ENCODE assay signal across 37 cellular contexts in genomic region chr6:38062066-38062465, GRCh38.
"Had no signal": no experiment of that assay in that cellular context is flagged by ENCODE, and none has a peak within 500 bp of the region (broad histone marks: within the 10 kb centered on the region; RNA-seq: fewer than 3 reads in every experiment).

No MANE protein-coding gene starts in this region.

- H3K4me3 Mint-ChIP-seq: activated naive CD4-positive, alpha-beta T cell treated with anti-CD3 and anti-CD28 coated beads for 36 hours; activated naive CD4-positive, alpha-beta T cell treated with anti-CD3 and anti-CD28 coated beads, Interleukin-2, amount 10 ng/mL, durations not matched to agents 7 days and 5 days; activated naive CD4-positive, alpha-beta T cell treated with anti-CD3 and anti-CD28 coated beads, Interleukin-2, amount 50 U/mL, for 24 hours; activated naive CD8-positive, alpha-beta T cell; activated naive CD8-positive, alpha-beta T cell treated with anti-CD3 and anti-CD28 coated beads for 36 hours; activated naive CD8-positive, alpha-beta T cell treated with anti-CD3 and anti-CD28 coated beads, Interleukin-2, amount 10 ng/mL, durations not matched to agents 7 days and 5 days; activated naive CD8-positive, alpha-beta T cell treated with anti-CD3 and anti-CD28 coated beads, Interleukin-2, amount 50 U/mL, for 24 hours; activated T-cell treated with anti-CD3 and anti-CD28 coated beads, Interleukin-2, amount 50 U/mL, for 24 hours; activated T-cell treated with anti-CD3 and anti-CD28 coated beads, Interleukin-2, amount 50 U/mL, for 4 hours; activated T-cell treated with anti-CD3 and anti-CD28 coated beads, Interleukin-2, amount 50 U/mL, for 72 hours; activated T-helper 1 cell treated with anti-CD3 and anti-CD28 coated beads, Interleukin-12 subunit alpha, Interleukin-12 subunit beta, Interleukin-2, Interleukin-4 antibody, amounts not matched to agents 30 ng/mL and 10 ng/mL and 1 ng/mL, durations not matched to agents 14 hours and 24 hours and 36 hours; activated T-helper 17 cell treated with anti-CD3 and anti-CD28 coated beads, Interleukin-2, amount 50 U/mL, for 72 hours; brain; central memory CD8-positive, alpha-beta T cell had no signal

- H3K27ac Mint-ChIP-seq: activated naive CD4-positive, alpha-beta T cell treated with anti-CD3 and anti-CD28 coated beads for 36 hours; activated naive CD4-positive, alpha-beta T cell treated with anti-CD3 and anti-CD28 coated beads, Interleukin-2, amount 10 ng/mL, durations not matched to agents 7 days and 5 days; activated naive CD4-positive, alpha-beta T cell treated with anti-CD3 and anti-CD28 coated beads, Interleukin-2, amount 50 U/mL, for 24 hours; activated naive CD4-positive, alpha-beta T cell treated with anti-CD3 and anti-CD28 coated beads, Interleukin-2, amount 50 U/mL, for 72 hours; activated naive CD8-positive, alpha-beta T cell; activated naive CD8-positive, alpha-beta T cell treated with anti-CD3 and anti-CD28 coated beads for 36 hours; activated naive CD8-positive, alpha-beta T cell treated with anti-CD3 and anti-CD28 coated beads, Interleukin-2, amount 10 ng/mL, durations not matched to agents 7 days and 5 days; activated naive CD8-positive, alpha-beta T cell treated with anti-CD3 and anti-CD28 coated beads, Interleukin-2, amount 50 U/mL, for 24 hours; activated T-cell treated with anti-CD3 and anti-CD28 coated beads, Interleukin-2, amount 50 U/mL, for 24 hours; activated T-cell treated with anti-CD3 and anti-CD28 coated beads, Interleukin-2, amount 50 U/mL, for 72 hours; activated T-helper 1 cell treated with anti-CD3 and anti-CD28 coated beads, Interleukin-12 subunit alpha, Interleukin-12 subunit beta, Interleukin-2, Interleukin-4 antibody, amounts not matched to agents 30 ng/mL and 10 ng/mL and 1 ng/mL, durations not matched to agents 14 hours and 24 hours and 36 hours; activated T-helper 17 cell treated with anti-CD3 and anti-CD28 coated beads, Interleukin-2, amount 50 U/mL, for 72 hours; activated T-helper 2 cell treated with anti-CD3 and anti-CD28 coated beads, Interferon-gamma antibody, Interleukin-2, Interleukin-4, amounts not matched to agents 10 μg/mL and 5 μg/mL and 100 μg/mL, durations not matched to agents 14 hours and 24 hours and 36 hours had no signal

- H3K27ac ChIP-seq: adrenal gland, ascending aorta, body of pancreas, brain microvascular endothelial cell, breast epithelium, cardiac muscle cell had no signal

- DNase-seq: activated effector memory CD4-positive, alpha-beta T cell treated with anti-CD3 and anti-CD28 coated beads, Interleukin-2, amount 50 U/mL, for 16 hours; activated effector memory CD4-positive, alpha-beta T cell treated with Interleukin-2 at 50 U/mL for 16 hours; activated gamma-delta T cell; activated gamma-delta T cell treated with Interleukin-2 at 50 U/mL for 16 hours; activated naive CD4-positive, alpha-beta T cell; activated naive CD4-positive, alpha-beta T cell treated with anti-CD3 and anti-CD28 coated beads for 36 hours; activated naive CD4-positive, alpha-beta T cell treated with anti-CD3 and anti-CD28 coated beads, Interleukin-2, amount 10 ng/mL, durations not matched to agents 7 days and 5 days; activated naive CD4-positive, alpha-beta T cell treated with anti-CD3 and anti-CD28 coated beads, Interleukin-2, amount 50 U/mL, for 16 hours; activated naive CD4-positive, alpha-beta T cell treated with Interleukin-2 at 50 U/mL for 16 hours; activated naive CD8-positive, alpha-beta T cell treated with anti-CD3 and anti-CD28 coated beads for 36 hours; activated naive CD8-positive, alpha-beta T cell treated with anti-CD3 and anti-CD28 coated beads, Interleukin-2, amount 10 ng/mL, durations not matched to agents 7 days and 5 days; activated naive CD8-positive, alpha-beta T cell treated with anti-CD3 and anti-CD28 coated beads, Interleukin-2, amount 50 U/mL, for 24 hours; activated T-cell treated with anti-CD3 and anti-CD28 coated beads, Interleukin-2, amount 50 U/mL, for 1 hour; activated T-cell treated with anti-CD3 and anti-CD28 coated beads, Interleukin-2, amount 50 U/mL, for 24 hours; activated T-cell treated with anti-CD3 and anti-CD28 coated beads, Interleukin-2, amount 50 U/mL, for 4 hours; activated T-cell treated with anti-CD3 and anti-CD28 coated beads, Interleukin-2, amount 50 U/mL, for 48 hours; activated T-cell treated with anti-CD3 and anti-CD28 coated beads, Interleukin-2, amount 50 U/mL, for 72 hours; adrenal gland; amniotic stem cell; amygdala; aorta; body of pancreas; brain microvascular endothelial cell; caudate nucleus; central memory CD4-positive, alpha-beta T cell; cerebellar nuclear complex had no signal

- H3K4me3 ChIP-seq: adrenal gland, ascending aorta, body of pancreas, breast epithelium, cardiac muscle cell had no signal

- H3K4me1 ChIP-seq: adrenal gland, ascending aorta, body of pancreas, breast epithelium had no signal

- H3K27me3 ChIP-seq: adrenal gland, ascending aorta, body of pancreas, brain microvascular endothelial cell, breast epithelium, cardiac muscle cell had no signal

- H3K9me3 Mint-ChIP-seq: activated naive CD4-positive, alpha-beta T cell treated with anti-CD3 and anti-CD28 coated beads for 36 hours; activated naive CD4-positive, alpha-beta T cell treated with anti-CD3 and anti-CD28 coated beads, Interleukin-2, amount 10 ng/mL, durations not matched to agents 7 days and 5 days; activated naive CD4-positive, alpha-beta T cell treated with anti-CD3 and anti-CD28 coated beads, Interleukin-2, amount 50 U/mL, for 72 hours; activated naive CD8-positive, alpha-beta T cell treated with anti-CD3 and anti-CD28 coated beads for 36 hours; activated naive CD8-positive, alpha-beta T cell treated with anti-CD3 and anti-CD28 coated beads, Interleukin-2, amount 10 ng/mL, durations not matched to agents 7 days and 5 days; activated naive CD8-positive, alpha-beta T cell treated with anti-CD3 and anti-CD28 coated beads, Interleukin-2, amount 50 U/mL, for 24 hours; activated T-cell treated with anti-CD3 and anti-CD28 coated beads, Interleukin-2, amount 50 U/mL, for 24 hours; activated T-cell treated with anti-CD3 and anti-CD28 coated beads, Interleukin-2, amount 50 U/mL, for 4 hours; activated T-cell treated with anti-CD3 and anti-CD28 coated beads, Interleukin-2, amount 50 U/mL, for 72 hours; activated T-helper 1 cell treated with anti-CD3 and anti-CD28 coated beads, Interleukin-12 subunit alpha, Interleukin-12 subunit beta, Interleukin-2, Interleukin-4 antibody, amounts not matched to agents 30 ng/mL and 10 ng/mL and 1 ng/mL, durations not matched to agents 14 hours and 24 hours and 36 hours; activated T-helper 17 cell treated with anti-CD3 and anti-CD28 coated beads, Interleukin-2, amount 50 U/mL, for 72 hours; activated T-helper 2 cell treated with anti-CD3 and anti-CD28 coated beads, Interferon-gamma antibody, Interleukin-2, Interleukin-4, amounts not matched to agents 10 μg/mL and 5 μg/mL and 100 μg/mL, durations not matched to agents 14 hours and 24 hours and 36 hours; brain; central memory CD8-positive, alpha-beta T cell had no signal

- ATAC-seq: activated naive CD4-positive, alpha-beta T cell treated with anti-CD3 and anti-CD28 coated beads, Interleukin-2, amount 50 U/mL, for 72 hours; activated naive CD8-positive, alpha-beta T cell treated with anti-CD3 and anti-CD28 coated beads, Interleukin-2, amount 50 U/mL, for 24 hours; activated T-cell treated with anti-CD3 and anti-CD28 coated beads, Interleukin-2, amount 50 U/mL, for 4 hours; activated T-cell treated with anti-CD3 and anti-CD28 coated beads, Interleukin-2, amount 50 U/mL, for 72 hours; activated T-helper 17 cell treated with anti-CD3 and anti-CD28 coated beads, Interleukin-2, amount 50 U/mL, for 72 hours; body of pancreas had no signal

- H3K27me3 Mint-ChIP-seq: activated naive CD4-positive, alpha-beta T cell treated with anti-CD3 and anti-CD28 coated beads, Interleukin-2, amount 10 ng/mL, durations not matched to agents 7 days and 5 days; activated naive CD4-positive, alpha-beta T cell treated with anti-CD3 and anti-CD28 coated beads, Interleukin-2, amount 50 U/mL, for 24 hours; activated naive CD8-positive, alpha-beta T cell; activated naive CD8-positive, alpha-beta T cell treated with anti-CD3 and anti-CD28 coated beads for 36 hours; activated naive CD8-positive, alpha-beta T cell treated with anti-CD3 and anti-CD28 coated beads, Interleukin-2, amount 10 ng/mL, durations not matched to agents 7 days and 5 days; activated naive CD8-positive, alpha-beta T cell treated with anti-CD3 and anti-CD28 coated beads, Interleukin-2, amount 50 U/mL, for 24 hours; activated T-cell treated with anti-CD3 and anti-CD28 coated beads, Interleukin-2, amount 50 U/mL, for 24 hours; activated T-helper 17 cell treated with anti-CD3 and anti-CD28 coated beads, Interleukin-2, amount 50 U/mL, for 72 hours; central memory CD8-positive, alpha-beta T cell had no signal

- H3K9me3 ChIP-seq: adrenal gland, ascending aorta, body of pancreas, breast epithelium had no signal
